ENCODE assay signal across 19 cellular contexts in the genomic region with DNA sequence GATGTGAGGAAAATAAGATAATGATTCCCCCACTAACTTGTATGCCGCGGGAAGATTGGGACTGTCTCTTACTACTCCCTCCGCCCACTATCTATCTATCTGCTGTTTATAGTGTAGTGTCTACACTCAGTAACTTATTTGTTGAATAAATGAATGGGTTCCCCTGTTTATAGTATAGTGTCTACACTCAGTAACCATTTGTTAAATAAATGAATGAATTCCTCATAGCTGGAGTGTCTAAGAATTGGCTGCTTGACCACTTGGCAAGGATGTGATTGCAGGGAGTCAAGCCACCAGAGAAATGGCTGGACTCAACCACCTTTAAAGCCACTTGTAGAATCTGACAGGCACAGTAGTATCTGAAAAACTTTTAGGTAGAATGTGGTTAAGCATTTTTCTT.
DNase-seq lines count a peak whose midpoint lies in the region; ATAC-seq, FAIRE-seq and TF ChIP-seq lines count a peak whose summit lies in the region.
"Had no signal": no experiment of that assay in that cellular context is flagged by ENCODE, and none has a peak within 500 bp of the region (broad histone marks: within the 10 kb centered on the region; RNA-seq: fewer than 3 reads in every experiment).

No MANE protein-coding gene starts in this region.

- peaks cover 13% of the 10 kb centered on the region for H3K4me1 ChIP-seq in astrocyte (ENCODE audit: insufficient read depth, low read length)
- H3K4me1 ChIP-seq: HAP-1 had no signal

- no peaks in the 10 kb centered on the region for H3K27me3 Mint-ChIP-seq in astrocyte (ENCODE audit: low read depth, unreplicated experiment)
- H3K27me3 Mint-ChIP-seq: B cell; CD4-positive, alpha-beta T cell had no signal

- peaks cover 11% of the 10 kb centered on the region for H3K36me3 Mint-ChIP-seq in astrocyte (ENCODE audit: low read depth, unreplicated experiment)

- no peak overlapping the region for H3K9ac ChIP-seq in astrocyte (ENCODE audit: low read length)

- H3K27me3 ChIP-seq in astrocyte (ENCODE audit: insufficient read depth, low read length) = no peaks in the 10 kb centered on the region

- H3K4me3 ChIP-seq in AG10803 (ENCODE audit: low read length) = no peak overlapping the region
- no peak overlapping the region for H3K4me3 ChIP-seq in astrocyte (ENCODE audit: insufficient read depth, low read depth, low read length)
- H3K4me3 ChIP-seq: HAP-1 had no signal

- no peak overlapping the region for H3K27ac ChIP-seq in astrocyte (ENCODE audit: low read depth, low read length)

- no peak overlapping the region for H2AFZ ChIP-seq in astrocyte (ENCODE audit: low read depth, low read length)

- H3K36me3 ChIP-seq in astrocyte (ENCODE audit: insufficient read depth, low read length) = no peaks in the 10 kb centered on the region
- H3K36me3 ChIP-seq: HAP-1 had no signal

- FAIRE-seq in GM19239 (lab: Jason Lieb, UNC) (peak; percentile 54), astrocyte (lab: Jason Lieb, UNC) (no peak)
- FAIRE-seq: G401.6, GM12892, H1 had no signal

- no peak overlapping the region for H3K4me2 ChIP-seq in astrocyte (ENCODE audit: low read length)

- TF ChIP-seq CTCF in AG10803 (conservative IDR thresholded peaks at IDR 0.05; ENCODE audit: low read length) = no peak
- no peak for TF ChIP-seq CTCF in astrocyte (IDR thresholded peaks at IDR 0.05; ENCODE audit: insufficient read depth, low read depth, low read length)

- H3K4me1 Mint-ChIP-seq in astrocyte (ENCODE audit: low read depth, unreplicated experiment) = peaks cover 14% of the 10 kb centered on the region

- H3K9me3 Mint-ChIP-seq in astrocyte (ENCODE audit: unreplicated experiment) = no peaks in the 10 kb centered on the region
- H3K9me3 Mint-ChIP-seq: CD4-positive, alpha-beta T cell had no signal

- H4K20me1 ChIP-seq in astrocyte (ENCODE audit: insufficient read depth, low read length) = no peaks in the 10 kb centered on the region

- H3K9me3 ChIP-seq in astrocyte (ENCODE audit: insufficient read depth, low read depth, low read length) = no peaks in the 10 kb centered on the region
- H3K9me3 ChIP-seq: HAP-1 had no signal

- no peak overlapping the region for H3K4me3 Mint-ChIP-seq in astrocyte (ENCODE audit: unreplicated experiment)
- H3K4me3 Mint-ChIP-seq: B cell; CD4-positive, alpha-beta T cell had no signal

- H3K27ac Mint-ChIP-seq in astrocyte (ENCODE audit: unreplicated experiment) = no peak overlapping the region
- H3K27ac Mint-ChIP-seq: B cell; CD4-positive, alpha-beta T cell had no signal

- DNase-seq in AG10803 (ENCODE audit: low read depth) (peak; percentile 13), GM19239 (ENCODE audit: insufficient read length, low spot score) (no peak), astrocyte (ENCODE audit: low read depth) (peak; percentile 14), medulla oblongata (ENCODE audit: extremely low spot score) (peak; percentile 41), activated gamma-delta T cell (lab: John Stamatoyannopoulos, UW) (no peak), hepatic stellate cell (ENCODE audit: low spot score) (no peak)
- DNase-seq: ACHN; C1 segment of cervical spinal cord; Calu3; CD4-positive, alpha-beta T cell; DMS 273 treated with DMSO at 0.1 percent for 48 hours; DMS79; KBM-7 had no signal

- ATAC-seq in HG02623 (IDR thresholded peaks at IDR 0.05; ENCODE audit: unreplicated experiment) = no peak

- H3K79me2 ChIP-seq in astrocyte (ENCODE audit: insufficient read depth, low read length) = no peaks in the 10 kb centered on the region

Comparison
In these comparisons a context has a peak if more than half of its experiments do, and no peak if none do; other contexts are left out.
1. DNase-seq: peak in AG10803 (single experiment), astrocyte (single experiment) and medulla oblongata (single experiment); none in GM19239 (single experiment), activated gamma-delta T cell (single experiment) and hepatic stellate cell (single experiment).